Comparison of ENCODE assay signal across 13 cellular contexts in the genomic region with DNA sequence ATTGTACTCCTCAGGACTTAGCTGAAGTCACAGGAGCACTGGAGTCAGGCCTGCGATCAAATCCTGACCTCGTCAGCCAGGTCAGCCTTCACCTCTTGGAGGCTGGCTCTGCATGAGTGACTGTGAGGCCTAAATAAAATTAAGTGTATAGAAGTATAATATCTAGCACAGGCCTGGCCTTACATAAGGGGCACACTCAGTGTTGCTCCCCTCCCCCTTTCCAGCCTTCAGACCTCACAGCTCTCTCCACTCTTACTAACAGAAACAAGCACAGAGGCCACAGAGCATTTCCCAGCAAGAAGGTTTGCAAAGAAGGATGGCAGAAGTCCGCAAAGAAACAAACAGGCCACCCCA.
DNase-seq lines count a peak whose midpoint lies in the region; ATAC-seq and TF ChIP-seq lines count a peak whose summit lies in the region.
"Had no signal": no experiment of that assay in that cellular context is flagged by ENCODE, and none has a peak within 500 bp of the region (broad histone marks: within the 10 kb centered on the region; RNA-seq: fewer than 3 reads in every experiment).

No MANE protein-coding gene starts in this region.

- intact Hi-C loops in colonic mucosa (cut with DNase I): no loop called here

- TF ChIP-seq CTCF in HL-60 (IDR thresholded peaks at IDR 0.05; ENCODE audit: insufficient read depth, low read length) (no peak), colonic mucosa (IDR thresholded peaks at IDR 0.05) (no peak)

- peak overlapping the region; percentile 95 for H3K27ac Mint-ChIP-seq in T-helper 1 cell treated with Interleukin-12 subunit alpha and Interleukin-12 subunit beta and Interleukin-4 antibody, amounts not matched to agents 30 μg/mL and 1 μg/mL, for 36 hours
- H3K27ac Mint-ChIP-seq in stimulated activated effector memory CD8-positive, alpha-beta T cell treated with anti-CD3 and anti-CD28 coated beads, Interleukin-12 subunit alpha, Interleukin-12 subunit beta, amount 100 ng/mL, for 72 hours: peak overlapping the region; percentile 89

- no peaks in the 10 kb centered on the region for H3K27me3 ChIP-seq in HL-60 (ENCODE audit: insufficient read depth, poor library complexity, severe bottlenecking)
- H3K27me3 ChIP-seq in colonic mucosa: no peaks in the 10 kb centered on the region

- no peaks in the 10 kb centered on the region for H3K27me3 Mint-ChIP-seq in T-helper 1 cell treated with Interleukin-12 subunit alpha and Interleukin-12 subunit beta and Interleukin-4 antibody, amounts not matched to agents 30 μg/mL and 1 μg/mL, for 36 hours (ENCODE audit: low read depth)

- no peaks in the 10 kb centered on the region for H3K9me3 ChIP-seq in colonic mucosa

- H3K27ac ChIP-seq in HL-60 (replicated peaks) (peak overlapping the region; percentile 79), colonic mucosa (peak overlapping the region; percentile 73)
- H3K27ac ChIP-seq: 22Rv1, WERI-Rb-1 had no signal

- H3K9ac ChIP-seq in colonic mucosa (ENCODE audit: low read depth in 2 of 2, low read length in 2 of 2): peak overlapping the region in 1 of 2 donors; percentile 43

- peak; percentile 1 for ATAC-seq in stimulated activated effector memory CD8-positive, alpha-beta T cell treated with anti-CD3 and anti-CD28 coated beads, Interleukin-12 subunit alpha, Interleukin-12 subunit beta, amount 100 ng/mL, for 72 hours
- no peak for ATAC-seq in HG03039 (IDR thresholded peaks at IDR 0.05; ENCODE audit: unreplicated experiment)
- no peak for ATAC-seq in GM18520 (IDR thresholded peaks at IDR 0.05; ENCODE audit: unreplicated experiment)
- no peak for ATAC-seq in HG03460 (IDR thresholded peaks at IDR 0.05; ENCODE audit: unreplicated experiment)
- ATAC-seq: Panc1 had no signal

- DNase-seq in T-helper 1 cell (no peak), HL-60 (ENCODE audit: low read depth in 1 of 2, low spot score in 1 of 2) (no peak), colonic mucosa (no peak)
- DNase-seq in stimulated activated effector memory CD8-positive, alpha-beta T cell treated with anti-CD3 and anti-CD28 coated beads, Interleukin-12 subunit alpha, Interleukin-12 subunit beta, amount 100 ng/mL, for 72 hours (ENCODE audit: low spot score in 2 of 2): no peak
- DNase-seq: kidney, NCI-H187 treated with DMSO at 0.1 percent for 48 hours, WERI-Rb-1 had no signal

- peak overlapping the region; percentile 74 for H3K4me3 Mint-ChIP-seq in T-helper 1 cell treated with Interleukin-12 subunit alpha and Interleukin-12 subunit beta and Interleukin-4 antibody, amounts not matched to agents 30 μg/mL and 1 μg/mL, for 36 hours
- peak overlapping the region; percentile 72 for H3K4me3 Mint-ChIP-seq in stimulated activated effector memory CD8-positive, alpha-beta T cell treated with anti-CD3 and anti-CD28 coated beads, Interleukin-12 subunit alpha, Interleukin-12 subunit beta, amount 100 ng/mL, for 72 hours

- peaks cover 39% of the 10 kb centered on the region for H3K36me3 Mint-ChIP-seq in T-helper 1 cell treated with Interleukin-12 subunit alpha and Interleukin-12 subunit beta and Interleukin-4 antibody, amounts not matched to agents 30 μg/mL and 1 μg/mL, for 36 hours (ENCODE audit: low read depth)
- H3K36me3 Mint-ChIP-seq in stimulated activated effector memory CD8-positive, alpha-beta T cell treated with anti-CD3 and anti-CD28 coated beads, Interleukin-12 subunit alpha, Interleukin-12 subunit beta, amount 100 ng/mL, for 72 hours: peaks cover 28% of the 10 kb centered on the region

- no peak overlapping the region for H3K4me3 ChIP-seq in HL-60 (replicated peaks; ENCODE audit: insufficient read depth, low read length)
- no peak overlapping the region for H3K4me3 ChIP-seq in colonic mucosa

- peaks cover 78% of the 10 kb centered on the region for H3K4me1 Mint-ChIP-seq in T-helper 1 cell treated with Interleukin-12 subunit alpha and Interleukin-12 subunit beta and Interleukin-4 antibody, amounts not matched to agents 30 μg/mL and 1 μg/mL, for 36 hours (ENCODE audit: low read depth)
- peaks cover 89% of the 10 kb centered on the region for H3K4me1 Mint-ChIP-seq in stimulated activated effector memory CD8-positive, alpha-beta T cell treated with anti-CD3 and anti-CD28 coated beads, Interleukin-12 subunit alpha, Interleukin-12 subunit beta, amount 100 ng/mL, for 72 hours

- no peaks in the 10 kb centered on the region for H3K36me3 ChIP-seq in colonic mucosa
- H3K36me3 ChIP-seq: WERI-Rb-1 had no signal

- H3K9me3 Mint-ChIP-seq in T-helper 1 cell treated with Interleukin-12 subunit alpha and Interleukin-12 subunit beta and Interleukin-4 antibody, amounts not matched to agents 30 μg/mL and 1 μg/mL, for 36 hours: no peaks in the 10 kb centered on the region
- H3K9me3 Mint-ChIP-seq in stimulated activated effector memory CD8-positive, alpha-beta T cell treated with anti-CD3 and anti-CD28 coated beads, Interleukin-12 subunit alpha, Interleukin-12 subunit beta, amount 100 ng/mL, for 72 hours: no peaks in the 10 kb centered on the region

- H3K4me1 ChIP-seq in colonic mucosa: peaks cover 4% of the 10 kb centered on the region
